1 cellular context compared by ENCODE assay signal in the genomic region with DNA sequence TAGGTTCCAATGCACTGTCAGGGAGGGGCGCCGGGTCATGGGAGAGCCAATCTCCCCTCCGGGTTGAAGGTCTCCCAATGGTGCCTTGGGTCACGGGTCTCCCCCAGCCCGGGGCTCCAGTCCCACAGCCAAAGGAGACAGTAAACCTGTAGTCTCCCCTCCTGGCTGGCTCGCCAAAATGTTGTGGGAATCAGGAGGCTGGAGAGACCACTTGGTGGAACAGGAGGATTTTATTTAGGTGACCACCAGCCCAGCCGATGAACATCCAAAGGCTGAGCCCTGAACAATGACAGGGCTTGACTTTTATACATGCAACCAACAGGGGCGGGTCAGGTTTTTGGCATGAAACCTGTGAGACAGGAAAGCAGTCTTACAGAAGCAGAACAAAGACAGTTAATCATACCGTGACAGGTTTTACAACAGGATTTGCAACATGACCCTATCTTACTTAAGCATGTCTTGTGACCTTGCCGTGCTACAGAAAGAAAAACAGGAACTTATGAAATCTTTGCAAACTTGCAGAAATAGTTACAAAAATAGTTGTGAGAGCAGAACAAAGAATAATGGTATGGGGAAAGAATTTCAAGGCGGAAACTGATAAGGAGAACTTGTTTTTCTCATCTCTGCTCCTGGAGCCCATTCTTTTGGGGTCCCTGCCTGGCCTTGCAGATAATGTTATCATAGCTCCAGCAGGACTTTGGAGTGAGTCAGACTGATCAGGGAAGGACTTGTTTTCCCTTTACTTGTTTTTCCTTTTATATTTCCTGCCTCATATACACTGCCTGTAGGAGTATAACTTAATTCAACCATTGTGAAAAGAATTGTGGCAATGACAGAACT.
TF ChIP-seq lines count a peak whose summit lies in the region.

No MANE protein-coding gene starts in this region.

TF ChIP-seq in K562, 482 proteins besides CTCF, POLR2A, EP300 and RAD21 (continued from another document):
- TF ChIP-seq ZNF146 (CRISPR knock-in tag; IDR thresholded peaks at IDR 0.05; ENCODE audit: unreplicated experiment) (no peak), ERF (CRISPR knock-in tag; IDR thresholded peaks at IDR 0.05) (no peak), KLF6 (CRISPR knock-in tag; IDR thresholded peaks at IDR 0.05; ENCODE audit: borderline replicate concordance) (peak; percentile 33; the same call in 1 of the 2 replicates), MED1 (CRISPR knock-in tag; IDR thresholded peaks at IDR 0.05; ENCODE audit: borderline replicate concordance) (no peak), GABPB2 (CRISPR knock-in tag; conservative IDR thresholded peaks at IDR 0.05) (no peak), ZNF766 (CRISPR knock-in tag; conservative IDR thresholded peaks at IDR 0.05) (peak; percentile 87), PCBP2 (IDR thresholded peaks at IDR 0.05; ENCODE audit: low read depth, low read length, poor library complexity, severe bottlenecking) (no peak), PHF21A (IDR thresholded peaks at IDR 0.05; ENCODE audit: borderline replicate concordance, low read depth) (0 out of 2 replicates have a peak, but pooled peaks have one; percentile 41)
- TF ChIP-seq, protein P1, sequence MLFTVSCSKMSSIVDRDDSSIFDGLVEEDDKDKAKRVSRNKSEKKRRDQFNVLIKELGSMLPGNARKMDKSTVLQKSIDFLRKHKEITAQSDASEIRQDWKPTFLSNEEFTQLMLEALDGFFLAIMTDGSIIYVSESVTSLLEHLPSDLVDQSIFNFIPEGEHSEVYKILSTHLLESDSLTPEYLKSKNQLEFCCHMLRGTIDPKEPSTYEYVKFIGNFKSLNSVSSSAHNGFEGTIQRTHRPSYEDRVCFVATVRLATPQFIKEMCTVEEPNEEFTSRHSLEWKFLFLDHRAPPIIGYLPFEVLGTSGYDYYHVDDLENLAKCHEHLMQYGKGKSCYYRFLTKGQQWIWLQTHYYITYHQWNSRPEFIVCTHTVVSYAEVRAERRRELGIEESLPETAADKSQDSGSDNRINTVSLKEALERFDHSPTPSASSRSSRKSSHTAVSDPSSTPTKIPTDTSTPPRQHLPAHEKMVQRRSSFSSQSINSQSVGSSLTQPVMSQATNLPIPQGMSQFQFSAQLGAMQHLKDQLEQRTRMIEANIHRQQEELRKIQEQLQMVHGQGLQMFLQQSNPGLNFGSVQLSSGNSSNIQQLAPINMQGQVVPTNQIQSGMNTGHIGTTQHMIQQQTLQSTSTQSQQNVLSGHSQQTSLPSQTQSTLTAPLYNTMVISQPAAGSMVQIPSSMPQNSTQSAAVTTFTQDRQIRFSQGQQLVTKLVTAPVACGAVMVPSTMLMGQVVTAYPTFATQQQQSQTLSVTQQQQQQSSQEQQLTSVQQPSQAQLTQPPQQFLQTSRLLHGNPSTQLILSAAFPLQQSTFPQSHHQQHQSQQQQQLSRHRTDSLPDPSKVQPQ (CRISPR knock-in tag; IDR thresholded peaks at IDR 0.05; ENCODE audit: borderline replicate concordance): 0 out of 2 replicates have a peak, but pooled peaks have one; percentile 55
- TF ChIP-seq, protein P2, sequence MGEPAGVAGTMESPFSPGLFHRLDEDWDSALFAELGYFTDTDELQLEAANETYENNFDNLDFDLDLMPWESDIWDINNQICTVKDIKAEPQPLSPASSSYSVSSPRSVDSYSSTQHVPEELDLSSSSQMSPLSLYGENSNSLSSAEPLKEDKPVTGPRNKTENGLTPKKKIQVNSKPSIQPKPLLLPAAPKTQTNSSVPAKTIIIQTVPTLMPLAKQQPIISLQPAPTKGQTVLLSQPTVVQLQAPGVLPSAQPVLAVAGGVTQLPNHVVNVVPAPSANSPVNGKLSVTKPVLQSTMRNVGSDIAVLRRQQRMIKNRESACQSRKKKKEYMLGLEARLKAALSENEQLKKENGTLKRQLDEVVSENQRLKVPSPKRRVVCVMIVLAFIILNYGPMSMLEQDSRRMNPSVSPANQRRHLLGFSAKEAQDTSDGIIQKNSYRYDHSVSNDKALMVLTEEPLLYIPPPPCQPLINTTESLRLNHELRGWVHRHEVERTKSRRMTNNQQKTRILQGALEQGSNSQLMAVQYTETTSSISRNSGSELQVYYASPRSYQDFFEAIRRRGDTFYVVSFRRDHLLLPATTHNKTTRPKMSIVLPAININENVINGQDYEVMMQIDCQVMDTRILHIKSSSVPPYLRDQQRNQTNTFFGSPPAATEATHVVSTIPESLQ (CRISPR knock-in tag; IDR thresholded peaks at IDR 0.05): no peak
- TF ChIP-seq, protein P3, sequence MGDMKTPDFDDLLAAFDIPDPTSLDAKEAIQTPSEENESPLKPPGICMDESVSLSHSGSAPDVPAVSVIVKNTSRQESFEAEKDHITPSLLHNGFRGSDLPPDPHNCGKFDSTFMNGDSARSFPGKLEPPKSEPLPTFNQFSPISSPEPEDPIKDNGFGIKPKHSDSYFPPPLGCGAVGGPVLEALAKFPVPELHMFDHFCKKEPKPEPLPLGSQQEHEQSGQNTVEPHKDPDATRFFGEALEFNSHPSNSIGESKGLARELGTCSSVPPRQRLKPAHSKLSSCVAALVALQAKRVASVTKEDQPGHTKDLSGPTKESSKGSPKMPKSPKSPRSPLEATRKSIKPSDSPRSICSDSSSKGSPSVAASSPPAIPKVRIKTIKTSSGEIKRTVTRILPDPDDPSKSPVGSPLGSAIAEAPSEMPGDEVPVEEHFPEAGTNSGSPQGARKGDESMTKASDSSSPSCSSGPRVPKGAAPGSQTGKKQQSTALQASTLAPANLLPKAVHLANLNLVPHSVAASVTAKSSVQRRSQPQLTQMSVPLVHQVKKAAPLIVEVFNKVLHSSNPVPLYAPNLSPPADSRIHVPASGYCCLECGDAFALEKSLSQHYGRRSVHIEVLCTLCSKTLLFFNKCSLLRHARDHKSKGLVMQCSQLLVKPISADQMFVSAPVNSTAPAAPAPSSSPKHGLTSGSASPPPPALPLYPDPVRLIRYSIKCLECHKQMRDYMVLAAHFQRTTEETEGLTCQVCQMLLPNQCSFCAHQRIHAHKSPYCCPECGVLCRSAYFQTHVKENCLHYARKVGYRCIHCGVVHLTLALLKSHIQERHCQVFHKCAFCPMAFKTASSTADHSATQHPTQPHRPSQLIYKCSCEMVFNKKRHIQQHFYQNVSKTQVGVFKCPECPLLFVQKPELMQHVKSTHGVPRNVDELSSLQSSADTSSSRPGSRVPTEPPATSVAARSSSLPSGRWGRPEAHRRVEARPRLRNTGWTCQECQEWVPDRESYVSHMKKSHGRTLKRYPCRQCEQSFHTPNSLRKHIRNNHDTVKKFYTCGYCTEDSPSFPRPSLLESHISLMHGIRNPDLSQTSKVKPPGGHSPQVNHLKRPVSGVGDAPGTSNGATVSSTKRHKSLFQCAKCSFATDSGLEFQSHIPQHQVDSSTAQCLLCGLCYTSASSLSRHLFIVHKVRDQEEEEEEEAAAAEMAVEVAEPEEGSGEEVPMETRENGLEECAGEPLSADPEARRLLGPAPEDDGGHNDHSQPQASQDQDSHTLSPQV (IDR thresholded peaks at IDR 0.05): peak; percentile 14
